36 cellular contexts compared by ENCODE assay signal in the genomic region with DNA sequence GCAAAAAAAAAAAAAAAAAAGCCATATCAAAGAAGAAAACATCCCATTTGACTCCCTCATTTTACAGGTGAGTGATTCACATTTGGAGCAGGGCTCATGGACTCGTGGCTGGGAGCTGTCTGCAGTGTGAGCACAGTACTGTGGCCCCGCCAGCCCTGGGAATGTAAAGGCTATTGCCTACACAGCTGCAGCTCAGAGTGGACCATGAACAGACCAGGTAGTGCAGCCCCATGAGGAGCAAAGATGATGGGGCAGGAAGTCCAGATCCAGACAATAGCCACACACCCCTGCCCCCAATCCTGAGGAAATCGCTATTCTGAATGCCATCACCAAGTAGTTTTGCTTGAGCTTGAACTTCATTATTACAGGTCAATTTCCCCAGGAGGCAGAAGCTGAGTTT. TPM values are rescaled to one million over a fixed set of nuclear protein-coding genes. Genes with fewer than 3 reads are reported as not detected.
"Had no signal": no experiment of that assay in that cellular context is flagged by ENCODE, and none has a peak within 500 bp of the region (broad histone marks: within the 10 kb centered on the region; RNA-seq: fewer than 3 reads in every experiment).

No MANE protein-coding gene starts in this region.

- H3K27ac Mint-ChIP-seq: naive B cell; naive thymus-derived CD8-positive, alpha-beta T cell; natural killer cell treated with Interleukin-12 subunit alpha and Interleukin-12 subunit beta and Interleukin-15 and Interleukin-18, amount 100 ng/mL, for 72 hours; nephron progenitor cell; progenitor cell of endocrine pancreas; stimulated activated effector memory CD8-positive, alpha-beta T cell treated with anti-CD3 and anti-CD28 coated beads, Interleukin-12 subunit alpha, Interleukin-12 subunit beta, amount 100 ng/mL, for 72 hours; type B pancreatic cell had no signal

- H3K4me3 ChIP-seq: ovary, psoas muscle, skin epidermis, smooth muscle cell, spleen, suprapubic skin, testis, tibial artery, transverse colon, upper lobe of right lung, uterus had no signal

- H3K4me1 Mint-ChIP-seq: naive B cell; naive thymus-derived CD8-positive, alpha-beta T cell; stimulated activated effector memory CD8-positive, alpha-beta T cell treated with anti-CD3 and anti-CD28 coated beads, Interleukin-12 subunit alpha, Interleukin-12 subunit beta, amount 100 ng/mL, for 72 hours; stimulated activated naive CD8-positive, alpha-beta T cell treated with anti-CD3 and anti-CD28 coated beads, Interleukin-15, amount 100 ng/mL, for 72 hours had no signal

- ATAC-seq: naive thymus-derived CD8-positive, alpha-beta T cell; natural killer cell treated with Interleukin-12 subunit alpha and Interleukin-12 subunit beta and Interleukin-15 and Interleukin-18, amount 100 ng/mL, for 72 hours; psoas muscle; right cardiac atrium; sciatic nerve; stimulated activated effector memory CD8-positive, alpha-beta T cell treated with anti-CD3 and anti-CD28 coated beads, Interleukin-12 subunit alpha, Interleukin-12 subunit beta, amount 100 ng/mL, for 72 hours; stimulated activated naive CD8-positive, alpha-beta T cell treated with anti-CD3 and anti-CD28 coated beads, Interleukin-15, amount 100 ng/mL, for 72 hours; stimulated activated naive CD8-positive, alpha-beta T cell treated with anti-CD3 and anti-CD28 coated beads, Interleukin-15, Interleukin-2, amounts not matched to agents 100 U/mL and 50 U/mL, for 24 hours; upper lobe of right lung had no signal

- H3K36me3 Mint-ChIP-seq: naive B cell; naive thymus-derived CD8-positive, alpha-beta T cell; natural killer cell treated with Interleukin-12 subunit alpha and Interleukin-12 subunit beta and Interleukin-15 and Interleukin-18, amount 100 ng/mL, for 72 hours; stimulated activated effector memory CD8-positive, alpha-beta T cell treated with anti-CD3 and anti-CD28 coated beads, Interleukin-12 subunit alpha, Interleukin-12 subunit beta, amount 100 ng/mL, for 72 hours; type B pancreatic cell had no signal

- H3K4me1 ChIP-seq: parathyroid adenoma, psoas muscle, spleen, suprapubic skin, testis, tibial artery, transverse colon, upper lobe of right lung, uterus had no signal

- H3K9me3 Mint-ChIP-seq: naive thymus-derived CD8-positive, alpha-beta T cell; natural killer cell treated with Interleukin-12 subunit alpha and Interleukin-12 subunit beta and Interleukin-15 and Interleukin-18, amount 100 ng/mL, for 72 hours; neural crest cell; stimulated activated effector memory CD8-positive, alpha-beta T cell treated with anti-CD3 and anti-CD28 coated beads, Interleukin-12 subunit alpha, Interleukin-12 subunit beta, amount 100 ng/mL, for 72 hours; stimulated activated naive CD8-positive, alpha-beta T cell treated with anti-CD3 and anti-CD28 coated beads, Interleukin-15, amount 100 ng/mL, for 72 hours had no signal

- H3K9me3 ChIP-seq: neutrophil, ovary, psoas muscle, spleen, suprapubic skin, testis, tibial artery, transverse colon, upper lobe of right lung, uterus had no signal

- H3K27me3 ChIP-seq: ovary, testis, uterus had no signal

- H3K36me3 ChIP-seq: neutrophil, ovary, spleen, suprapubic skin, tibial artery, transverse colon, upper lobe of right lung, uterus had no signal

- H3K4me3 Mint-ChIP-seq: naive thymus-derived CD8-positive, alpha-beta T cell; natural killer cell treated with Interleukin-12 subunit alpha and Interleukin-12 subunit beta and Interleukin-15 and Interleukin-18, amount 100 ng/mL, for 72 hours; nephron progenitor cell; neural crest cell; stimulated activated effector memory CD8-positive, alpha-beta T cell treated with anti-CD3 and anti-CD28 coated beads, Interleukin-12 subunit alpha, Interleukin-12 subunit beta, amount 100 ng/mL, for 72 hours; stimulated activated naive CD8-positive, alpha-beta T cell treated with anti-CD3 and anti-CD28 coated beads, Interleukin-15, amount 100 ng/mL, for 72 hours; type B pancreatic cell had no signal

- DNase-seq: naive B cell; naive thymus-derived CD8-positive, alpha-beta T cell; nephron progenitor cell; nucleus accumbens; ovary; posterior cingulate gyrus; psoas muscle; right cardiac atrium; spleen; stimulated activated CD4-positive, alpha-beta T cell treated with anti-CD3 and anti-CD28 coated beads, Interleukin-15, amount 100 ng/mL, for 24 hours; stimulated activated CD4-positive, alpha-beta T cell treated with anti-CD3 and anti-CD28 coated beads, Interleukin-2, amount 100 ng/mL, for 24 hours; stimulated activated CD4-positive, alpha-beta T cell treated with anti-CD3 and anti-CD28 coated beads, Interleukin-2, amount 100 ng/mL, for 48 hours; stimulated activated CD4-positive, alpha-beta T cell treated with anti-CD3 and anti-CD28 coated beads, Interleukin-4, amount 100 ng/mL, for 24 hours; stimulated activated naive CD4-positive, alpha-beta T cell; stimulated activated naive CD8-positive, alpha-beta T cell treated with anti-CD3 and anti-CD28 coated beads, Interleukin-15, amount 100 ng/mL, for 72 hours; stimulated activated naive CD8-positive, alpha-beta T cell treated with anti-CD3 and anti-CD28 coated beads, Interleukin-15, Interleukin-2, amounts not matched to agents 100 U/mL and 50 U/mL, for 24 hours; substantia nigra; testis; tibial artery; transverse colon; upper lobe of right lung; uterus had no signal

- H3K27ac ChIP-seq: neutrophil, ovary, parathyroid adenoma, psoas muscle, skin epidermis, spleen, suprapubic skin, testis, tibial artery, transverse colon, upper lobe of right lung, uterus had no signal

RNA-seq across cellular contexts. Expression of a gene that starts 55.4 kb away (rescaled TPM):
- total RNA-seq: naive thymus-derived CD8-positive, alpha-beta T cell; natural killer cell treated with Interleukin-12 subunit alpha and Interleukin-12 subunit beta and Interleukin-15 and Interleukin-18, amount 100 ng/mL, for 72 hours; neural crest cell; omental fat pad; progenitor cell of endocrine pancreas; psoas muscle; renal cortical epithelial cell; right cardiac atrium; sciatic nerve; smooth muscle cell; spleen; testis; transverse colon; upper lobe of right lung; urinary bladder; uterus had no signal
